In genomic region chr16:57507414-57508083, GRCh38 we compare ENCODE assay signal across 22 cellular contexts. TPM values are rescaled to one million over a fixed set of nuclear protein-coding genes. Genes with fewer than 3 reads are reported as not detected.
A peak's percentile ranks its signal among the peaks of the same experiment; 100 is the strongest.
DNase-seq lines count a peak whose midpoint lies in the region; ATAC-seq and TF ChIP-seq lines count a peak whose summit lies in the region.
"Had no signal": no experiment of that assay in that cellular context is flagged by ENCODE, and none has a peak within 500 bp of the region (broad histone marks: within the 10 kb centered on the region; RNA-seq: fewer than 3 reads in every experiment).

No MANE protein-coding gene starts in this region.

- H3K36me3 ChIP-seq in GM23338 (ENCODE audit: insufficient read depth) = no peaks in the 10 kb centered on the region
- H3K36me3 ChIP-seq in neuronal stem cell (replicated peaks in 1 of 2; ENCODE audit: control insufficient read depth in 2 of 2, insufficient read depth in 2 of 2, low read length in 2 of 2) = peaks cover 1 to 2% of the 10 kb centered on the region in 2 donors
- H3K36me3 ChIP-seq: lower lobe of right lung had no signal

- DNase-seq in GM23338 (ENCODE audit: low spot score) (peak; percentile 36), NCI-H1694 treated with DMSO at 0.1 percent for 48 hours (lab: John Stamatoyannopoulos, UW) (peak; percentile 60), neuronal stem cell (ENCODE audit: low spot score) (no peak), ureter (ENCODE audit: low spot score) (no peak), SHP77 treated with DMSO at 0.1 percent for 48 hours (lab: John Stamatoyannopoulos, UW) (no peak)
- DNase-seq: activated B cell treated with CpG ODN at 0.5 μM for 24 hours; activated CD8-positive, alpha-beta memory T cell treated with anti-CD3 and anti-CD28 coated beads for 24 hours; foreskin melanocyte; IMR-90; NCI-H510A treated with DMSO at 0.1 percent for 48 hours; stimulated activated CD4-positive, alpha-beta T cell treated with anti-CD3 and anti-CD28 coated beads, Interleukin-2, amount 100 ng/mL, for 24 hours had no signal

- no peaks in the 10 kb centered on the region for H3K9me3 Mint-ChIP-seq in GM23338
- H3K9me3 Mint-ChIP-seq: activated B cell treated with CpG ODN at 0.5 μM for 24 hours; activated T-helper 17 cell treated with anti-CD3 and anti-CD28 coated beads, Interleukin-2, amount 50 U/mL, for 72 hours; CD14-positive monocyte; central memory CD8-positive, alpha-beta T cell had no signal

- no peak overlapping the region for H4K8ac ChIP-seq in neuronal stem cell (ENCODE audit: low read depth, low read length)

- no CpG with 5 or more reads among the region's 11 CpGs for WGBS in neuronal stem cell (ENCODE audit: extremely low coverage in 2 of 2, insufficient read length in 2 of 2, insufficient replicate concordance in 1 of 2), 2 donors

- no peak overlapping the region for H3K4ac ChIP-seq in neuronal stem cell (ENCODE audit: low read length)

- no peak overlapping the region for H2AK5ac ChIP-seq in neuronal stem cell (ENCODE audit: low read depth, low read length)

- no peak overlapping the region for H2BK12ac ChIP-seq in neuronal stem cell (ENCODE audit: low read length)

- no peaks in the 10 kb centered on the region for H3K4me1 ChIP-seq in GM23338 (ENCODE audit: insufficient read depth)
- H3K4me1 ChIP-seq in neuronal stem cell (ENCODE audit: control insufficient read depth in 2 of 2, insufficient read depth in 1 of 2, low read depth in 1 of 2, low read length in 2 of 2) = peaks cover 6 to 20% of the 10 kb centered on the region in 2 donors
- H3K4me1 ChIP-seq: right atrium auricular region, suprapubic skin had no signal

- H3K27me3 ChIP-seq in GM23338 (ENCODE audit: insufficient read depth) (no peaks in the 10 kb centered on the region), neuronal stem cell (ENCODE audit: control insufficient read depth in 3 of 3, insufficient read depth in 3 of 3, low read depth in 1 of 3, low read length in 3 of 3) (peaks cover 0 to 36% (median 0%) of the 10 kb centered on the region in 3 experiments)
- H3K27me3 ChIP-seq: right atrium auricular region, suprapubic skin had no signal

- H3K4me1 Mint-ChIP-seq in GM23338 = peaks cover 18% of the 10 kb centered on the region
- H3K4me1 Mint-ChIP-seq: activated B cell treated with CpG ODN at 0.5 μM for 24 hours; activated T-helper 17 cell treated with anti-CD3 and anti-CD28 coated beads, Interleukin-2, amount 50 U/mL, for 72 hours; CD14-positive monocyte; central memory CD8-positive, alpha-beta T cell had no signal

- no peaks in the 10 kb centered on the region for H3K79me2 ChIP-seq in GM23338 (replicated peaks; ENCODE audit: insufficient read depth)

- H3K36me3 Mint-ChIP-seq in GM23338 (ENCODE audit: low read depth) = no peaks in the 10 kb centered on the region
- H3K36me3 Mint-ChIP-seq: CD14-positive monocyte had no signal

- peak overlapping the region; percentile 57; the same call in 1 of the 2 replicates for H3K4me2 ChIP-seq in GM23338
- no peak overlapping the region for H3K4me2 ChIP-seq in neuronal stem cell (ENCODE audit: insufficient read depth, low read length, poor library complexity, severe bottlenecking)

- no peaks in the 10 kb centered on the region for H3K9me3 ChIP-seq in neuronal stem cell (replicated peaks in 1 of 2; ENCODE audit: control insufficient read depth in 2 of 2, insufficient read depth in 1 of 2, low read depth in 1 of 2, low read length in 2 of 2)
- H3K9me3 ChIP-seq: lower lobe of right lung, right atrium auricular region, suprapubic skin had no signal

- H3K14ac ChIP-seq in neuronal stem cell (ENCODE audit: low read length) = peak overlapping the region; percentile 39

- no peak overlapping the region for H3K4me3 Mint-ChIP-seq in GM23338
- H3K4me3 Mint-ChIP-seq: activated B cell treated with CpG ODN at 0.5 μM for 24 hours; activated T-helper 17 cell treated with anti-CD3 and anti-CD28 coated beads, Interleukin-2, amount 50 U/mL, for 72 hours; CD14-positive monocyte; central memory CD8-positive, alpha-beta T cell had no signal

- no peaks in the 10 kb centered on the region for H3F3A ChIP-seq in GM23338 (replicated peaks; ENCODE audit: low read depth)

- peak overlapping the region; percentile 87 for H2BK15ac ChIP-seq in neuronal stem cell (ENCODE audit: low read length)

- H3K27me3 Mint-ChIP-seq in GM23338 (ENCODE audit: insufficient read depth, low read depth, poor library complexity) = peaks cover 15% of the 10 kb centered on the region
- H3K27me3 Mint-ChIP-seq: activated T-helper 17 cell treated with anti-CD3 and anti-CD28 coated beads, Interleukin-2, amount 50 U/mL, for 72 hours had no signal

- no peak overlapping the region for H4K91ac ChIP-seq in neuronal stem cell (ENCODE audit: low read depth, low read length, poor library complexity)

- H2AFZ ChIP-seq in GM23338 = peak overlapping the region; percentile 91
- peak overlapping the region; percentile 72 for H2AFZ ChIP-seq in neuronal stem cell (ENCODE audit: low read length)

- ATAC-seq in GM23338 (peak; percentile 58), SK-N-SH treated with all-trans-retinoic acid at 6 μM for 48 hours (peak; percentile 8), GM19351 (IDR thresholded peaks at IDR 0.05; ENCODE audit: unreplicated experiment) (no peak)
- ATAC-seq: activated T-helper 17 cell treated with anti-CD3 and anti-CD28 coated beads, Interleukin-2, amount 50 U/mL, for 72 hours; HCT116; lower lobe of right lung had no signal

- H3K23ac ChIP-seq in neuronal stem cell (ENCODE audit: low read depth, low read length, poor library complexity) = no peak overlapping the region

- TF ChIP-seq CTCF in GM23338 (conservative IDR thresholded peaks at IDR 0.05; ENCODE audit: low read depth in 2 of 2) = no peak

- H3K79me1 ChIP-seq in neuronal stem cell (ENCODE audit: low read depth, low read length) = no peaks in the 10 kb centered on the region

- H2BK120ac ChIP-seq in neuronal stem cell (ENCODE audit: low read depth, low read length) = no peak overlapping the region

- H4K20me1 ChIP-seq in GM23338 (replicated peaks; ENCODE audit: insufficient read depth) = no peaks in the 10 kb centered on the region

- H3K27ac Mint-ChIP-seq in GM23338 = no peak overlapping the region; the same call in 1 of the 2 replicates
- H3K27ac Mint-ChIP-seq: activated B cell treated with CpG ODN at 0.5 μM for 24 hours; activated T-helper 17 cell treated with anti-CD3 and anti-CD28 coated beads, Interleukin-2, amount 50 U/mL, for 72 hours; CD14-positive monocyte had no signal

- H3K4me3 ChIP-seq in GM23338 = 0 out of 2 replicates have a peak overlapping the region, but pooled peaks have one; percentile 10
- no peak overlapping the region for H3K4me3 ChIP-seq in neuronal stem cell (ENCODE audit: low read length in 2 of 2)
- H3K4me3 ChIP-seq: GM12878, lower lobe of right lung, right atrium auricular region, suprapubic skin had no signal

- H3K18ac ChIP-seq in neuronal stem cell (ENCODE audit: low read length) = peak overlapping the region; percentile 83

- H3K9me2 ChIP-seq in GM23338 (ENCODE audit: insufficient read depth) = no peaks in the 10 kb centered on the region

- H3K27ac ChIP-seq in GM23338 (ENCODE audit: low read depth) = no peak overlapping the region
- no peak overlapping the region for H3K27ac ChIP-seq in neuronal stem cell (replicated peaks; ENCODE audit: low read length)
- H3K27ac ChIP-seq: lower lobe of right lung, right atrium auricular region, RWPE1, suprapubic skin had no signal

- no peak overlapping the region for H2BK5ac ChIP-seq in neuronal stem cell (ENCODE audit: low read length)

- H3K9ac ChIP-seq in neuronal stem cell (ENCODE audit: low read depth, low read length, poor library complexity) = peak overlapping the region; percentile 30

TF ChIP-seq in SK-N-SH treated with all-trans-retinoic acid at 6 μM for 48 hours, 23 proteins besides CTCF, POLR2A, EP300 and RAD21:
- peak; percentile 54; the same call in 1 of the 2 replicates for TF ChIP-seq ZFP3 (CRISPR knock-in tag; IDR thresholded peaks at IDR 0.05)
- TF ChIP-seq BACH2 (CRISPR knock-in tag; IDR thresholded peaks at IDR 0.05; ENCODE audit: borderline replicate concordance) = no peak

RNA-seq across cellular contexts. Expression of gene DOK4, which starts 21.3 kb away (rescaled TPM):
- total RNA-seq in GM23338 (2014; rRNA removed; shearing (Covaris generic)) = 26.6 and 29.1 TPM in 2 replicates
- polyA plus RNA-seq in GM23338 (2016; fragmentation: Nextera tagmentation; extraction: Ambion mirVana) = 11.4 and 12.9 TPM in 2 replicates
- 17.3 TPM for polyA plus RNA-seq in neuronal stem cell (2013, experiment 1 of 2)
- 15.7 TPM for polyA plus RNA-seq in neuronal stem cell (2013, experiment 2 of 2)
- 12.5 TPM for total RNA-seq in ureter

RNA-seq across cellular contexts. Expression of gene CCDC102A, which starts 28.8 kb away (rescaled TPM):
- total RNA-seq in GM23338 (2014; rRNA removed; shearing (Covaris generic)) = 4.7 and 5.2 TPM in 2 replicates
- 2.0 and 3.2 TPM in 2 replicates for polyA plus RNA-seq in GM23338 (2016; fragmentation: Nextera tagmentation; extraction: Ambion mirVana)
- 6.4 TPM for polyA plus RNA-seq in neuronal stem cell (2013, experiment 1 of 2)
- 6.3 TPM for polyA plus RNA-seq in neuronal stem cell (2013, experiment 2 of 2)
- total RNA-seq in ureter = 4.6 TPM
- polyA plus RNA-seq: CD14-positive monocyte had no signal

RNA-seq across cellular contexts. Expression of gene ADGRG5, which starts 34.9 kb away (rescaled TPM):
- 5.5 and 11.1 TPM in 2 replicates for total RNA-seq in GM23338 (2014; rRNA removed; shearing (Covaris generic))
- polyA plus RNA-seq in GM23338 (2016; fragmentation: Nextera tagmentation; extraction: Ambion mirVana) = 2.2 and 2.6 TPM in 2 replicates
- polyA plus RNA-seq in neuronal stem cell (2013, experiment 1 of 2) = 1.7 TPM
- 1.7 TPM for polyA plus RNA-seq in neuronal stem cell (2013, experiment 2 of 2)
- 0.75 TPM for total RNA-seq in ureter
- total RNA-seq: IMR-90 had no signal
- polyA plus RNA-seq: IMR-90 had no signal

RNA-seq across cellular contexts. Expression of gene POLR2C, which starts 45.1 kb away (rescaled TPM):
- total RNA-seq in GM23338 (2014; rRNA removed; shearing (Covaris generic)) = 107 and 123 TPM in 2 replicates
- polyA plus RNA-seq in GM23338 (2016; fragmentation: Nextera tagmentation; extraction: Ambion mirVana) = 36.4 and 37.6 TPM in 2 replicates
- 50.6 TPM for polyA plus RNA-seq in neuronal stem cell (2013, experiment 1 of 2)
- 49.2 TPM for polyA plus RNA-seq in neuronal stem cell (2013, experiment 2 of 2)
- 57.3 TPM for total RNA-seq in ureter

Comparison
In these comparisons a context has a peak if more than half of its experiments do, and no peak if none do; other contexts are left out.
1. DNase-seq: peak in GM23338 (single experiment) and NCI-H1694 treated with DMSO at 0.1 percent for 48 hours (single experiment); none in neuronal stem cell (single experiment), ureter (single experiment) and SHP77 treated with DMSO at 0.1 percent for 48 hours (single experiment).